In the genomic region with DNA sequence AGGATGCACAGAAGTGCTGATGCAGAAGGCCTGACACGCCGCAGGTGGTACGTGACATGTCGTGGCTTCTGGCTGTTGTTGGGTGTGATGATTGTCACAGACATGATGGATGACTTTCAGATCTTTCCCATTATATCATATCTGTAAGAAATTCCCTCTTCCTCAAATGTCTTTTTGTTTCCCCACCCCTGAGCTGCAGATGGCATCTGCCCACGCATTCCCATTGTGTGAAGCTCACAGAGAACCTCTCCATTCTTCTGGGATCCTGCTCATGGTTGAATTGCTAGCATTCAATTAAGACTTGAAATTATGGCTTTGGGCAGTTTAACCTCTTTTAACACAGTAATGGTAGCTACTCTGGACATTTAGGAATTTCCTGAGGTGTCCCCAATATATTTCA, we compare ENCODE assay signal across 18 cellular contexts.
"Had no signal": no experiment of that assay in that cellular context is flagged by ENCODE, and none has a peak within 500 bp of the region (broad histone marks: within the 10 kb centered on the region; RNA-seq: fewer than 3 reads in every experiment).

No MANE protein-coding gene starts in this region.

- H3K4me3 Mint-ChIP-seq: natural killer cell treated with Interleukin-12 subunit alpha and Interleukin-12 subunit beta and Interleukin-15 and Interleukin-18, amount 100 ng/mL, for 72 hours had no signal

- H3K4me1 ChIP-seq: prostate gland, right lobe of liver, suprapubic skin, thyroid gland, upper lobe of left lung, uterus had no signal

- H3K9me3 Mint-ChIP-seq: natural killer cell treated with Interleukin-12 subunit alpha and Interleukin-12 subunit beta and Interleukin-15 and Interleukin-18, amount 100 ng/mL, for 72 hours had no signal

- H3K27me3 ChIP-seq: neutrophil, ovary, right lobe of liver, suprapubic skin, thyroid gland, upper lobe of left lung, uterus had no signal

- H3K27ac Mint-ChIP-seq: natural killer cell treated with Interleukin-12 subunit alpha and Interleukin-12 subunit beta and Interleukin-15 and Interleukin-18, amount 100 ng/mL, for 72 hours had no signal

- H3K4me3 ChIP-seq: coronary artery, lung, ovary, prostate gland, right lobe of liver, suprapubic skin, thyroid gland, upper lobe of left lung, uterus had no signal

- H3K36me3 Mint-ChIP-seq: natural killer cell treated with Interleukin-12 subunit alpha and Interleukin-12 subunit beta and Interleukin-15 and Interleukin-18, amount 100 ng/mL, for 72 hours had no signal

- H3K36me3 ChIP-seq: neutrophil, ovary, prostate gland, right lobe of liver, suprapubic skin, thyroid gland, upper lobe of left lung, uterus had no signal

- H3K9me3 ChIP-seq: neutrophil, ovary, prostate gland, right lobe of liver, suprapubic skin, thyroid gland, upper lobe of left lung, uterus had no signal

- H3K27ac ChIP-seq: coronary artery, neutrophil, ovary, prostate gland, right lobe of liver, suprapubic skin, thyroid gland, upper lobe of left lung, uterus had no signal

- DNase-seq: effector CD4-positive, alpha-beta T cell; left colon; left ventricle myocardium superior; mesenchymal stem cell; midbrain; ovary; retina; right lobe of liver; stimulated activated naive CD4-positive, alpha-beta T cell treated with Interleukin-2 at 50 U/mL for 16 hours; thyroid gland; upper lobe of left lung; uterus had no signal
